9 cellular contexts compared by ENCODE assay signal in genomic region chr6:107491791-107492674, GRCh38. TPM values are rescaled to one million over a fixed set of nuclear protein-coding genes. Genes with fewer than 3 reads are reported as not detected.
A peak's percentile ranks its signal among the peaks of the same experiment; 100 is the strongest.
DNase-seq lines count a peak whose midpoint lies in the region; ATAC-seq, FAIRE-seq and TF ChIP-seq lines count a peak whose summit lies in the region.
"Had no signal": no experiment of that assay in that cellular context is flagged by ENCODE, and none has a peak within 500 bp of the region (broad histone marks: within the 10 kb centered on the region; RNA-seq: fewer than 3 reads in every experiment).

No MANE protein-coding gene starts in this region.

- H3K9me3 ChIP-seq in A549: no peaks in the 10 kb centered on the region
- no peaks in the 10 kb centered on the region for H3K9me3 ChIP-seq in breast epithelium
- no peaks in the 10 kb centered on the region for H3K9me3 ChIP-seq in lower lobe of right lung
- no peaks in the 10 kb centered on the region for H3K9me3 ChIP-seq in aorta (ENCODE audit: control insufficient read depth, low read length)

- no peak for TF ChIP-seq EP300 in A549 (IDR thresholded peaks at IDR 0.05)

- no peak for TF ChIP-seq RAD21 in A549 (conservative IDR thresholded peaks at IDR 0.05 in 1 of 2, IDR thresholded peaks at IDR 0.05 in 1 of 2)

- FAIRE-seq in A549 (lab: Jason Lieb, UNC): no peak
- FAIRE-seq: GM18507 had no signal

- H3K27me3 ChIP-seq in breast epithelium (peaks cover 0 to 52% of the 10 kb centered on the region in 2 donors), lower lobe of right lung (ENCODE audit: low read depth) (peaks cover 27% of the 10 kb centered on the region), aorta (ENCODE audit: control insufficient read depth in 1 of 2, insufficient read depth in 2 of 2, low read length in 1 of 2) (no peaks in the 10 kb centered on the region)

- CTCF ChIA-PET in A549 (lab: Yijun Ruan, JAX): interaction anchor here (1.3 to 1.8 kb wide), 2 partner anchors 33 to 62 kb away, joined by 4 read pairs; partner anchors contain the start of gene PDSS2

- peak overlapping the region; percentile 99; the same call in 2 of the 3 replicates for H3K4me2 ChIP-seq in A549

- TF ChIP-seq CTCF in A549 (IDR thresholded peaks at IDR 0.05) (no peak), HFF-Myc (IDR thresholded peaks at IDR 0.05; ENCODE audit: low read depth, low read length, missing control alignments) (no peak), breast epithelium (IDR thresholded peaks at IDR 0.05) (no peak), lower lobe of right lung (IDR thresholded peaks at IDR 0.05) (no peak)

- H3K4me1 ChIP-seq in A549: no peaks in the 10 kb centered on the region
- peaks cover 0 to 4% of the 10 kb centered on the region in 2 donors for H3K4me1 ChIP-seq in breast epithelium
- H3K4me1 ChIP-seq in lower lobe of right lung: peaks cover 67% of the 10 kb centered on the region
- H3K4me1 ChIP-seq in aorta (ENCODE audit: control insufficient read depth in 1 of 2, insufficient read depth in 2 of 2, low read length in 2 of 2): peaks cover 1 to 10% of the 10 kb centered on the region in 2 donors

- no peaks in the 10 kb centered on the region for H3K36me3 ChIP-seq in breast epithelium
- H3K36me3 ChIP-seq in lower lobe of right lung: no peaks in the 10 kb centered on the region
- no peaks in the 10 kb centered on the region for H3K36me3 ChIP-seq in aorta (ENCODE audit: control insufficient read depth in 1 of 2, insufficient read depth in 2 of 2, low read length in 1 of 2)

- DNase-seq in A549 (ENCODE audit: low read depth in 1 of 2, low spot score in 1 of 2) (no peak), HFF-Myc (ENCODE audit: extremely low read depth, low read depth) (no peak), breast epithelium (ENCODE audit: low spot score in 2 of 2) (peak in 1 of 2 donors; percentile 22), lower lobe of right lung (no peak), aorta (peak in 1 of 2 donors; percentile 48), NCI-H128 (lab: John Stamatoyannopoulos, UW; ENCODE audit: unreplicated experiment) (no peak)

- 0 out of 3 replicates have a peak overlapping the region, but pooled peaks have one; percentile 85 for H3K4me3 ChIP-seq in A549
- H3K4me3 ChIP-seq in HFF-Myc (replicated peaks; ENCODE audit: low read depth, low read length): peak overlapping the region; percentile 69
- peak overlapping the region; percentile 72 to 78 (median 75) for H3K4me3 ChIP-seq in breast epithelium
- H3K4me3 ChIP-seq in lower lobe of right lung: peak overlapping the region; percentile 74
- peak overlapping the region; percentile 58 to 80 for H3K4me3 ChIP-seq in aorta (ENCODE audit: low read length in 2 of 2)

- WGBS in A549 (ENCODE audit: missing lambda C conversion rate): 92% methylated on average over 15 of the region's 15 CpGs
- WGBS in aorta, 2 donors: 16 to 20% methylated on average over 15 of the region's 15 CpGs

- TF ChIP-seq POLR2A in A549 (IDR thresholded peaks at IDR 0.05; ENCODE audit: low read length): no peak
- TF ChIP-seq POLR2A in breast epithelium (IDR thresholded peaks at IDR 0.05): no peak

- POLR2A ChIA-PET in A549 (lab: Yijun Ruan, JAX): no interaction called here

- ATAC-seq in A549: no peak
- ATAC-seq in lower lobe of right lung: no peak
- no peak for ATAC-seq in aorta (ENCODE audit: low FRiP score)
- ATAC-seq in HG02852 (IDR thresholded peaks at IDR 0.05; ENCODE audit: unreplicated experiment): no peak
- no peak for ATAC-seq in HG03520 (IDR thresholded peaks at IDR 0.05; ENCODE audit: unreplicated experiment)

- intact Hi-C loops in breast epithelium (cut with DNase I; ENCODE audit: low total_unique reads): no loop called here
- intact Hi-C loops in lower lobe of right lung (cut with DNase I): no loop called here
- intact Hi-C loops in aorta (cut with DNase I): loop anchor here (2.0 to 5.0 kb wide), 3 partner anchors 70 to 141 kb away; no protein-coding TSS in a partner anchor

- H3K27ac ChIP-seq in A549 (no peak overlapping the region), breast epithelium (no peak overlapping the region), lower lobe of right lung (no peak overlapping the region), aorta (ENCODE audit: low read depth in 1 of 2, low read length in 2 of 2) (no peak overlapping the region)

TF ChIP-seq in A549, 52 proteins besides CTCF, POLR2A, EP300 and RAD21:
- no peak for TF ChIP-seq BHLHE40 (IDR thresholded peaks at IDR 0.05; ENCODE audit: low read depth, low read length)
- TF ChIP-seq RFX5 (IDR thresholded peaks at IDR 0.05): no peak
- TF ChIP-seq REST (IDR thresholded peaks at IDR 0.05): no peak
- TF ChIP-seq HEYL (CRISPR knock-in tag; IDR thresholded peaks at IDR 0.05): no peak
- no peak for TF ChIP-seq CHD2 (IDR thresholded peaks at IDR 0.05; ENCODE audit: low read length, partially characterized antibody)
- TF ChIP-seq MYC (IDR thresholded peaks at IDR 0.05; ENCODE audit: borderline replicate concordance, low read length): no peak
- TF ChIP-seq ZC3H11A (IDR thresholded peaks at IDR 0.05): no peak
- no peak for TF ChIP-seq NR3C1 (IDR thresholded peaks at IDR 0.05)
- no peak for TF ChIP-seq HES2 (IDR thresholded peaks at IDR 0.05)

RNA-seq across cellular contexts. Expression of gene SOBP, which starts 2.1 kb away (rescaled TPM):
- 0.18 and 0.33 TPM in 2 replicates for polyA plus RNA-seq in A549 (2011; rRNA removed)
- 0.30 and 0.34 TPM in 2 replicates for polyA plus RNA-seq in A549 (2012; cell fraction: cytosol; rRNA removed)
- 0.54 and 0.86 TPM in 2 replicates for polyA plus RNA-seq in A549 (2012; cell fraction: nucleus; rRNA removed)
- 0.51 to 0.54 TPM (median 0.53 TPM) in 3 replicates for polyA plus RNA-seq in A549 (2017; fragmentation: RNase III; extraction: RNeasy Plus Mini Kit Qiagen cat#74134 plus additional on column Dnase treatment)
- polyA minus RNA-seq in A549 (2011; rRNA and poly(A)+ RNA removed): 0.29 and 0.58 TPM in 2 replicates
- 1 to 10 TPM; 5.6 to 8.2 (median 7.0) TPM for total RNA-seq in breast epithelium
- 6.9 TPM for total RNA-seq in lower lobe of right lung
- 10 to 100 TPM; 18.6 to 20.2 TPM for total RNA-seq in aorta
- 1 to 10 TPM; 8.2 to 9.0 TPM for polyA plus RNA-seq in aorta

RNA-seq across cellular contexts. Expression of gene PDSS2, which starts 32.7 kb away (rescaled TPM):
- polyA plus RNA-seq in A549 (2011; rRNA removed) (17.2 and 17.3 TPM in 2 replicates), A549 (2017; fragmentation: RNase III; extraction: RNeasy Plus Mini Kit Qiagen cat#74134 plus additional on column Dnase treatment) (7.2 to 7.9 TPM (median 7.6 TPM) in 3 replicates), aorta (1 to 10 TPM; 5.3 to 8.1 TPM)
- 5.4 and 7.6 TPM in 2 replicates for polyA plus RNA-seq in A549 (2012; cell fraction: cytosol; rRNA removed)
- polyA plus RNA-seq in A549 (2012; cell fraction: nucleus; rRNA removed): 4.9 and 5.1 TPM in 2 replicates
- polyA minus RNA-seq in A549 (2011; rRNA and poly(A)+ RNA removed): 21.7 and 24.9 TPM in 2 replicates
- total RNA-seq in breast epithelium (10 to 100 TPM in 2 of 3 donors, 1 to 10 TPM in 1; 6.9 to 13.5 (median 11.1) TPM), lower lobe of right lung (14.9 TPM), aorta (10 to 100 TPM in 1 of 2 donors, 1 to 10 TPM in 1; 9.9 to 12.9 TPM)

Comparison
In these comparisons a context has a peak if more than half of its experiments do, and no peak if none do; other contexts are left out.
1. intact Hi-C loops: an anchor here in aorta (2.0 to 5.0 kb wide); none called in breast epithelium and lower lobe of right lung.